Comparison of ENCODE assay signal across 8 cellular contexts in genomic region chr7:32892521-32893224, GRCh38. TPM values are rescaled to one million over a fixed set of nuclear protein-coding genes. Genes with fewer than 3 reads are reported as not detected.
DNase-seq lines count a peak whose midpoint lies in the region; ATAC-seq and TF ChIP-seq lines count a peak whose summit lies in the region.

No MANE protein-coding gene starts in this region.

- TF ChIP-seq CTCF in GM10266 (IDR thresholded peaks at IDR 0.05; ENCODE audit: control insufficient read depth, insufficient read depth, low read depth, missing control alignments), result no peak

- peaks cover 42% of the 10 kb centered on the region for H3K4me1 Mint-ChIP-seq in stimulated activated memory B cell treated with anti-CD40 and anti-IgM and Interleukin-4, amounts not matched to agents 10 μg/mL and 1 μg/mL and 100 μg/mL, for 72 hours

- H3K4me3 ChIP-seq in NT2/D1 (ENCODE audit: insufficient read length, low read depth), result peak overlapping the region; percentile 68
- peak overlapping the region; percentile 70 to 90 for H3K4me3 ChIP-seq in esophagus (ENCODE audit: low read depth in 1 of 2, low read length in 2 of 2)
- peak overlapping the region; percentile 77 for H3K4me3 ChIP-seq in mucosa of stomach (ENCODE audit: low read length)

- DNase-seq in GM10266 (ENCODE audit: extremely low spot score) (peak; percentile 22), NT2/D1 (ENCODE audit: low read depth, low spot score) (no peak)
- DNase-seq in activated T-cell treated with anti-CD3 and anti-CD28 coated beads, Interleukin-2, amount 50 U/mL, for 1 hour, result peak; percentile 62

- H3K9me3 Mint-ChIP-seq in stimulated activated memory B cell treated with anti-CD40 and anti-IgM and Interleukin-4, amounts not matched to agents 10 μg/mL and 1 μg/mL and 100 μg/mL, for 72 hours, result no peaks in the 10 kb centered on the region

- no peaks in the 10 kb centered on the region for H3K4me1 ChIP-seq in NT2/D1 (ENCODE audit: insufficient read depth, insufficient read length)
- peaks cover 0 to 2% of the 10 kb centered on the region in 2 donors for H3K4me1 ChIP-seq in esophagus (ENCODE audit: control insufficient read depth in 2 of 2, insufficient read depth in 2 of 2, low read length in 1 of 2)
- peaks cover 10% of the 10 kb centered on the region for H3K4me1 ChIP-seq in mucosa of stomach (ENCODE audit: control insufficient read depth, insufficient read depth, low read length)

- H3K27ac Mint-ChIP-seq in stimulated activated memory B cell treated with anti-CD40 and anti-IgM and Interleukin-4, amounts not matched to agents 10 μg/mL and 1 μg/mL and 100 μg/mL, for 72 hours, result peak overlapping the region; percentile 95

- H3K36me3 ChIP-seq in NT2/D1 (ENCODE audit: insufficient read depth, insufficient read length, low read length) (no peaks in the 10 kb centered on the region), esophagus (ENCODE audit: control insufficient read depth in 2 of 2, insufficient read depth in 2 of 2, low read length in 1 of 2) (no peaks in the 10 kb centered on the region), mucosa of stomach (ENCODE audit: control insufficient read depth, insufficient read depth, low read length) (no peaks in the 10 kb centered on the region)

- WGBS in esophagus, 2 donors, result 0 to 2% methylated on average over 22 of the region's 22 CpGs

- H3K4me3 Mint-ChIP-seq in stimulated activated memory B cell treated with anti-CD40 and anti-IgM and Interleukin-4, amounts not matched to agents 10 μg/mL and 1 μg/mL and 100 μg/mL, for 72 hours, result peak overlapping the region; percentile 86

- ATAC-seq in HG03196 (IDR thresholded peaks at IDR 0.05; ENCODE audit: unreplicated experiment), result peak; percentile 10
- ATAC-seq in stimulated activated memory B cell treated with anti-CD40 and anti-IgM and Interleukin-4, amounts not matched to agents 10 μg/mL and 1 μg/mL and 100 μg/mL, for 72 hours, result peak; percentile 2
- no peak for ATAC-seq in GM18511 (IDR thresholded peaks at IDR 0.05; ENCODE audit: unreplicated experiment)

- H3K36me3 Mint-ChIP-seq in stimulated activated memory B cell treated with anti-CD40 and anti-IgM and Interleukin-4, amounts not matched to agents 10 μg/mL and 1 μg/mL and 100 μg/mL, for 72 hours, result no peaks in the 10 kb centered on the region

- H3K9me3 ChIP-seq in NT2/D1 (ENCODE audit: insufficient read depth, low read length) (no peaks in the 10 kb centered on the region), esophagus (ENCODE audit: control insufficient read depth in 2 of 2, insufficient read depth in 1 of 2, low read depth in 1 of 2, low read length in 1 of 2) (no peaks in the 10 kb centered on the region), mucosa of stomach (ENCODE audit: control insufficient read depth, low read length) (no peaks in the 10 kb centered on the region)

- H3K27me3 Mint-ChIP-seq in stimulated activated memory B cell treated with anti-CD40 and anti-IgM and Interleukin-4, amounts not matched to agents 10 μg/mL and 1 μg/mL and 100 μg/mL, for 72 hours, result no peaks in the 10 kb centered on the region

- H3K9ac ChIP-seq in NT2/D1 (ENCODE audit: insufficient read length, low read depth) (peak overlapping the region; percentile 88), mucosa of stomach (ENCODE audit: low read length) (peak overlapping the region; percentile 84)

- H3K27me3 ChIP-seq in NT2/D1 (ENCODE audit: insufficient read depth, insufficient read length), result peaks cover 7% of the 10 kb centered on the region
- H3K27me3 ChIP-seq in esophagus (ENCODE audit: control insufficient read depth in 1 of 2, insufficient read depth in 2 of 2, low read length in 2 of 2), result no peaks in the 10 kb centered on the region
- no peaks in the 10 kb centered on the region for H3K27me3 ChIP-seq in mucosa of stomach (ENCODE audit: control insufficient read depth, insufficient read depth, low read length)

- peak overlapping the region; percentile 96 to 100 for H3K27ac ChIP-seq in esophagus (ENCODE audit: low read depth in 2 of 2, low read length in 1 of 2)

RNA-seq across cellular contexts. Expression of gene KBTBD2, which starts 1.1 kb away (rescaled TPM):
- polyA plus RNA-seq in esophagus, result 10 to 100 TPM; 12.1 to 12.5 TPM
